Comparison of ENCODE assay signal across 14 cellular contexts in genomic region chr15:73388256-73388781, GRCh38. TPM values are rescaled to one million over a fixed set of nuclear protein-coding genes. Genes with fewer than 3 reads are reported as not detected.
A peak's percentile ranks its signal among the peaks of the same experiment; 100 is the strongest.
DNase-seq lines count a peak whose midpoint lies in the region; ATAC-seq and TF ChIP-seq lines count a peak whose summit lies in the region.
"Had no signal": no experiment of that assay in that cellular context is flagged by ENCODE, and none has a peak within 500 bp of the region (broad histone marks: within the 10 kb centered on the region; RNA-seq: fewer than 3 reads in every experiment).

No MANE protein-coding gene starts in this region.

- in situ Hi-C loops in astrocyte of the cerebellum (cut with HindIII; ENCODE audit: low sequenced_read_pairs), result no loop called here

- H3K4me1 Mint-ChIP-seq in CD8-positive, alpha-beta T cell (ENCODE audit: low read depth), result no peaks in the 10 kb centered on the region

- no peaks in the 10 kb centered on the region for H3K36me3 ChIP-seq in CD8-positive, alpha-beta T cell (ENCODE audit: insufficient read depth, low read length)
- H3K36me3 ChIP-seq: lower lobe of right lung, MG63, right lobe of liver had no signal

- no peaks in the 10 kb centered on the region for H3K4me1 ChIP-seq in CD8-positive, alpha-beta T cell (ENCODE audit: insufficient read depth, low read length)
- H3K4me1 ChIP-seq: lower lobe of right lung, right lobe of liver had no signal

- intact Hi-C loops in CD8-positive, alpha-beta T cell (cut with DNase I, micrococcal nuclease), result no loop called here

- H3K9me3 Mint-ChIP-seq in CD8-positive, alpha-beta T cell, result no peaks in the 10 kb centered on the region

- peaks cover 3% of the 10 kb centered on the region for H3K27me3 ChIP-seq in CD8-positive, alpha-beta T cell (ENCODE audit: insufficient read depth, low read length)
- H3K27me3 ChIP-seq: MG63, right lobe of liver had no signal

- no peak for TF ChIP-seq CTCF in astrocyte of the cerebellum (IDR thresholded peaks at IDR 0.05; ENCODE audit: low read depth, low read length, missing control alignments)
- TF ChIP-seq CTCF in CD8-positive, alpha-beta T cell (IDR thresholded peaks at IDR 0.05), result no peak

- no peaks in the 10 kb centered on the region for H3K36me3 Mint-ChIP-seq in CD8-positive, alpha-beta T cell

- no peaks in the 10 kb centered on the region for H3K9me3 ChIP-seq in CD8-positive, alpha-beta T cell (ENCODE audit: low read length)
- H3K9me3 ChIP-seq: lower lobe of right lung, right lobe of liver had no signal

- H3K27me3 Mint-ChIP-seq in CD8-positive, alpha-beta T cell (ENCODE audit: low read depth), result peaks cover 26% of the 10 kb centered on the region

- POLR2A ChIA-PET in CD8-positive, alpha-beta T cell (lab: Charles Lee), result no interaction called here

- DNase-seq in A172 (ENCODE audit: low spot score), result peak; percentile 97
- DNase-seq in HPDE6-E6E7 (ENCODE audit: extremely low spot score), result peak; percentile 25
- DNase-seq in astrocyte of the cerebellum (ENCODE audit: low read depth), result peak; percentile 3
- peak; percentile 52 for DNase-seq in hepatic stellate cell (ENCODE audit: low spot score)
- no peak for DNase-seq in activated gamma-delta T cell (lab: John Stamatoyannopoulos, UW)
- DNase-seq in activated CD8-positive, alpha-beta memory T cell treated with anti-CD3 and anti-CD28 coated beads, Interleukin-2, amount 50 U/mL, for 48 hours, result no peak
- no peak for DNase-seq in CD8-positive, alpha-beta T cell
- DNase-seq: activated gamma-delta T cell treated with Interleukin-2 at 50 U/mL for 16 hours; effector CD8-positive, alpha-beta T cell; lower lobe of right lung; MG63; NK-92 treated with Interleukin-12 subunit alpha and Interleukin-12 subunit beta, amount 100 ng/mL, for 24 hours had no signal

- no peak overlapping the region for H3K4me3 Mint-ChIP-seq in CD8-positive, alpha-beta T cell

- no peak for ATAC-seq in CD8-positive, alpha-beta T cell
- ATAC-seq in HG03378 (IDR thresholded peaks at IDR 0.05; ENCODE audit: unreplicated experiment), result no peak

- no peak overlapping the region for H3K27ac Mint-ChIP-seq in CD8-positive, alpha-beta T cell

- H3K27ac ChIP-seq in CD8-positive, alpha-beta T cell (ENCODE audit: low read depth, low read length), result no peak overlapping the region
- H3K27ac ChIP-seq: lower lobe of right lung, right lobe of liver had no signal

- H3K4me3 ChIP-seq in astrocyte of the cerebellum (ENCODE audit: low read depth, low read length), result no peak overlapping the region
- H3K4me3 ChIP-seq in CD8-positive, alpha-beta T cell (ENCODE audit: low read depth, low read length), result no peak overlapping the region
- H3K4me3 ChIP-seq: lower lobe of right lung, MG63, right lobe of liver had no signal

- CTCF ChIA-PET in CD8-positive, alpha-beta T cell (lab: Charles Lee), result no interaction called here

RNA-seq across cellular contexts. Expression of gene HCN4, which starts 19.6 kb away (rescaled TPM):
- 0.28 and 0.60 TPM in 2 replicates for total RNA-seq in A172 (2014; rRNA removed; shearing (Covaris generic))
- not detected for total RNA-seq in CD8-positive, alpha-beta T cell

RNA-seq across cellular contexts. Expression of gene REC114, which starts 54.6 kb away (rescaled TPM):
- total RNA-seq in A172 (2014; rRNA removed; shearing (Covaris generic)), result not detected in 2 replicates
- total RNA-seq in CD8-positive, alpha-beta T cell, result not detected
- total RNA-seq: lower lobe of right lung, right lobe of liver had no signal

Comparison
In these comparisons a context has a peak if more than half of its experiments do, and no peak if none do; other contexts are left out.
1. DNase-seq: peak in A172 (single experiment), HPDE6-E6E7 (single experiment), astrocyte of the cerebellum (single experiment) and hepatic stellate cell (single experiment); none in activated gamma-delta T cell (single experiment), activated CD8-positive, alpha-beta memory T cell treated with anti-CD3 and anti-CD28 coated beads, Interleukin-2, amount 50 U/mL, for 48 hours (single experiment) and CD8-positive, alpha-beta T cell (0 of 7).